ENCODE assay signal across 6 cellular contexts in the genomic region with DNA sequence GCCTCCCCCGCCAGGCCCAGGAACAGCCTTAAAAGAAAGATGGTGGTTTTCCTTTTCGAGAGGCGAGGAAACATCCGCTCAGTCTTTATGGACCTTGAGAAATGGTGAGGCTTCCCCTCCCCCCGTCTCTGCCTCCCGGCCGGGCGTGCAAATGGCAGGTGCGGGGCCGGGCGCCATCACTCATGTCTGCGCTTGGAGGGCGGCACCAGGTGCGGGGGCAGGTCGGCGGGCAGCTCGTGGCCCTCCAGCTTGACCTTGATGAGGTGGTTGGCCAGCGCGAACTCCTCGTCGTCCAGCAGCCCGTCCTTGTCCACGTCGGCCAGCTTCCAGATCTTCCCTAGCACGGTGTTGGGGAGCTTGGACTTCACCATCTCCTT. TPM values are rescaled to one million over a fixed set of nuclear protein-coding genes. Genes with fewer than 3 reads are reported as not detected.
DNase-seq lines count a peak whose midpoint lies in the region; ATAC-seq and TF ChIP-seq lines count a peak whose summit lies in the region.

No MANE protein-coding gene starts in this region.

- H3K36me3 ChIP-seq in left lung, result peaks cover 0 to 71% of the 10 kb centered on the region in 2 donors
- H3K36me3 ChIP-seq in vagina, result peaks cover 0 to 23% of the 10 kb centered on the region in 2 donors

- intact Hi-C loops in left lung (cut with DNase I), result no loop called here
- intact Hi-C loops in vagina (cut with DNase I), result no loop called here

- no peak overlapping the region for H3K27ac Mint-ChIP-seq in stimulated activated naive CD8-positive, alpha-beta T cell treated with anti-CD3 and anti-CD28 coated beads, Interleukin-15, Interleukin-2, amounts not matched to agents 100 ng/mL and 50 ng/mL, for 24 hours

- no peak for TF ChIP-seq CTCF in left lung (IDR thresholded peaks at IDR 0.05)
- no peak for TF ChIP-seq CTCF in vagina (IDR thresholded peaks at IDR 0.05)
- TF ChIP-seq CTCF in foreskin fibroblast (IDR thresholded peaks at IDR 0.05; ENCODE audit: low read depth, low read length), result no peak

- no peaks in the 10 kb centered on the region for H3K9me3 Mint-ChIP-seq in stimulated activated naive CD8-positive, alpha-beta T cell treated with anti-CD3 and anti-CD28 coated beads, Interleukin-15, Interleukin-2, amounts not matched to agents 100 ng/mL and 50 ng/mL, for 24 hours

- H3K4me1 ChIP-seq in left lung, result peaks cover 49 to 100% of the 10 kb centered on the region in 2 donors
- peaks cover 65% of the 10 kb centered on the region for H3K4me1 ChIP-seq in vagina

- no peak for ATAC-seq in stimulated activated naive CD8-positive, alpha-beta T cell treated with anti-CD3 and anti-CD28 coated beads, Interleukin-15, Interleukin-2, amounts not matched to agents 100 U/mL and 50 U/mL, for 24 hours
- no peak for ATAC-seq in left lung

- H3K27me3 ChIP-seq in left lung, result no peaks in the 10 kb centered on the region
- H3K27me3 ChIP-seq in vagina, result no peaks in the 10 kb centered on the region

- no peak overlapping the region for H3K4me3 ChIP-seq in left lung
- H3K4me3 ChIP-seq in vagina, result no peak overlapping the region
- H3K4me3 ChIP-seq in foreskin fibroblast (ENCODE audit: low read depth in 1 of 2, low read length in 2 of 2), result no peak overlapping the region

- peak overlapping the region; percentile 72 to 92 for H3K27ac ChIP-seq in left lung
- peak overlapping the region; percentile 79 for H3K27ac ChIP-seq in vagina

- peaks cover 96% of the 10 kb centered on the region for H3K4me1 Mint-ChIP-seq in stimulated activated naive CD8-positive, alpha-beta T cell treated with anti-CD3 and anti-CD28 coated beads, Interleukin-15, Interleukin-2, amounts not matched to agents 100 ng/mL and 50 ng/mL, for 24 hours (ENCODE audit: low read depth)

- H3K9me3 ChIP-seq in left lung (no peaks in the 10 kb centered on the region), vagina (no peaks in the 10 kb centered on the region)

- peak overlapping the region; percentile 66 for H3K4me3 Mint-ChIP-seq in stimulated activated naive CD8-positive, alpha-beta T cell treated with anti-CD3 and anti-CD28 coated beads, Interleukin-15, Interleukin-2, amounts not matched to agents 100 ng/mL and 50 ng/mL, for 24 hours

- TF ChIP-seq POLR2A in vagina (IDR thresholded peaks at IDR 0.05), result no peak

- H3K27me3 Mint-ChIP-seq in stimulated activated naive CD8-positive, alpha-beta T cell treated with anti-CD3 and anti-CD28 coated beads, Interleukin-15, Interleukin-2, amounts not matched to agents 100 ng/mL and 50 ng/mL, for 24 hours, result no peaks in the 10 kb centered on the region

- H3K36me3 Mint-ChIP-seq in stimulated activated naive CD8-positive, alpha-beta T cell treated with anti-CD3 and anti-CD28 coated beads, Interleukin-15, Interleukin-2, amounts not matched to agents 100 ng/mL and 50 ng/mL, for 24 hours (ENCODE audit: low read depth), result peaks cover 33% of the 10 kb centered on the region

- DNase-seq in stimulated activated naive CD8-positive, alpha-beta T cell treated with anti-CD3 and anti-CD28 coated beads, Interleukin-15, Interleukin-2, amounts not matched to agents 100 U/mL and 50 U/mL, for 24 hours, result no peak
- DNase-seq in left lung (peak in 1 of 2 donors; percentile 74), vagina (ENCODE audit: extremely low spot score in 2 of 2) (no peak), dedifferentiated amniotic fluid mesenchymal stem cell (ENCODE audit: extremely low spot score) (no peak), foreskin fibroblast (no peak)

RNA-seq across cellular contexts. Expression of a gene that starts 9.7 kb away (rescaled TPM):
- total RNA-seq in left lung (10 to 100 TPM; 18.0 to 25.9 TPM), vagina (13.0 TPM)

RNA-seq across cellular contexts. Expression of a gene that starts 24.3 kb away (rescaled TPM):
- total RNA-seq in left lung, result 100 to 1,000 TPM in 1 of 2 donors, 10 to 100 TPM in 1; 73.0 to 153 TPM
- 61.6 TPM for total RNA-seq in vagina

RNA-seq across cellular contexts. Expression of a gene that starts 43.8 kb away (rescaled TPM):
- 10 to 100 TPM; 26.9 to 29.3 TPM for total RNA-seq in left lung
- total RNA-seq in vagina, result 27.0 TPM

RNA-seq across cellular contexts. Expression of a gene that starts 51.1 kb away (rescaled TPM):
- total RNA-seq in left lung, result 10 to 100 TPM; 19.3 to 23.2 TPM
- 20.6 TPM for total RNA-seq in vagina
